In the genomic region with DNA sequence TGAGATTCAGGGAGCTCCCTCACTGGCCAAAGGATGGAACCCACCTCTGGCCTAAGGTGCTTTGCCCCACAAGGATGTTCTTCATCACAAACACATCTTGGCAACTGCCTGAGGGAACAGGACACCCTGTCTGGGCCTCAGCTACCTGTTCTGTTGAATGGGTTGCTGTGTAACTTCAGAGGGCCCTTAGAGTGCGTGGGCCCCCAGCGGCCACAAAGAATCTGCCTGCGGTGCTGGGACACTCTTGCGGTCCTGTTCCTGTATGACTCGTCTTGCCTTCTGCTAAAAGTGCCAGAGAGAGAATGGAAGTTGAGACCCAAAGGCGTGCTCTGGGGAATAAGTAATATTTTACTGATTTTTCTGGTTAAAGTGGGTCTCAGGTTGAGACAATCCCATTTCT, we compare ENCODE assay signal across 10 cellular contexts.
"Had no signal": no experiment of that assay in that cellular context is flagged by ENCODE, and none has a peak within 500 bp of the region (broad histone marks: within the 10 kb centered on the region; RNA-seq: fewer than 3 reads in every experiment).

No MANE protein-coding gene starts in this region.

- H3K4me3 ChIP-seq: heart right ventricle, ovary, skin epidermis had no signal

- H3K27me3 ChIP-seq: heart right ventricle, ovary had no signal

- H3K27ac ChIP-seq: ovary had no signal

- H3K36me3 ChIP-seq: ovary had no signal

- ATAC-seq: heart right ventricle, left ventricle myocardium superior, WTC11 had no signal

- DNase-seq: activated CD4-positive, alpha-beta T cell treated with anti-CD3 and anti-CD28 coated beads, Interleukin-2, amount 10 ng/mL, durations not matched to agents 24 days and 14 days; activated CD8-positive, alpha-beta memory T cell treated with anti-CD3 and anti-CD28 coated beads for 24 hours; activated naive CD4-positive, alpha-beta T cell treated with anti-CD3 and anti-CD28 coated beads, Interleukin-2, amount 50 U/mL, for 16 hours; amygdala; heart right ventricle; left ventricle myocardium superior; substantia nigra had no signal

- H3K9me3 ChIP-seq: heart right ventricle, ovary had no signal
